In genomic region chr10:30491204-30491603, GRCh38 we compare ENCODE assay signal across 1 cellular context.
TF ChIP-seq lines count a peak whose summit lies in the region.

No MANE protein-coding gene starts in this region.

TF ChIP-seq in HepG2, 621 proteins besides CTCF, POLR2A, EP300 and RAD21 (continued from another document):
- TF ChIP-seq CEBPB (IDR thresholded peaks at IDR 0.05; ENCODE audit: borderline replicate concordance, low read depth, low read length) = 0 out of 2 replicates have a peak, but pooled peaks have one; percentile 40
- TF ChIP-seq KLF6 (CRISPR knock-in tag; IDR thresholded peaks at IDR 0.05) = no peak
- TF ChIP-seq, protein P1, sequence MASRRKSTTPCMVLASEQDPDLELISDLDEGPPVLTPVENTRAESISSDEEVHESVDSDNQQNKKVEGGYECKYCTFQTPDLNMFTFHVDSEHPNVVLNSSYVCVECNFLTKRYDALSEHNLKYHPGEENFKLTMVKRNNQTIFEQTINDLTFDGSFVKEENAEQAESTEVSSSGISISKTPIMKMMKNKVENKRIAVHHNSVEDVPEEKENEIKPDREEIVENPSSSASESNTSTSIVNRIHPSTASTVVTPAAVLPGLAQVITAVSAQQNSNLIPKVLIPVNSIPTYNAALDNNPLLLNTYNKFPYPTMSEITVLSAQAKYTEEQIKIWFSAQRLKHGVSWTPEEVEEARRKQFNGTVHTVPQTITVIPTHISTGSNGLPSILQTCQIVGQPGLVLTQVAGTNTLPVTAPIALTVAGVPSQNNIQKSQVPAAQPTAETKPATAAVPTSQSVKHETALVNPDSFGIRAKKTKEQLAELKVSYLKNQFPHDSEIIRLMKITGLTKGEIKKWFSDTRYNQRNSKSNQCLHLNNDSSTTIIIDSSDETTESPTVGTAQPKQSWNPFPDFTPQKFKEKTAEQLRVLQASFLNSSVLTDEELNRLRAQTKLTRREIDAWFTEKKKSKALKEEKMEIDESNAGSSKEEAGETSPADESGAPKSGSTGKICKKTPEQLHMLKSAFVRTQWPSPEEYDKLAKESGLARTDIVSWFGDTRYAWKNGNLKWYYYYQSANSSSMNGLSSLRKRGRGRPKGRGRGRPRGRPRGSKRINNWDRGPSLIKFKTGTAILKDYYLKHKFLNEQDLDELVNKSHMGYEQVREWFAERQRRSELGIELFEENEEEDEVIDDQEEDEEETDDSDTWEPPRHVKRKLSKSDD (CRISPR knock-in tag; IDR thresholded peaks at IDR 0.05; ENCODE audit: low read depth) = no peak
- TF ChIP-seq NFAT5 (CRISPR knock-in tag; IDR thresholded peaks at IDR 0.05) = no peak
- peak; percentile 57 for TF ChIP-seq FOSL2 (CRISPR knock-in tag; IDR thresholded peaks at IDR 0.05)
- no peak for TF ChIP-seq MIER3 (CRISPR knock-in tag; IDR thresholded peaks at IDR 0.05; ENCODE audit: borderline replicate concordance)
- no peak for TF ChIP-seq ZNF33B (CRISPR knock-in tag; IDR thresholded peaks at IDR 0.05)
- TF ChIP-seq HOXA3 (CRISPR knock-in tag; IDR thresholded peaks at IDR 0.05) = no peak
